ENCODE assay signal across 1 cellular context in the genomic region with DNA sequence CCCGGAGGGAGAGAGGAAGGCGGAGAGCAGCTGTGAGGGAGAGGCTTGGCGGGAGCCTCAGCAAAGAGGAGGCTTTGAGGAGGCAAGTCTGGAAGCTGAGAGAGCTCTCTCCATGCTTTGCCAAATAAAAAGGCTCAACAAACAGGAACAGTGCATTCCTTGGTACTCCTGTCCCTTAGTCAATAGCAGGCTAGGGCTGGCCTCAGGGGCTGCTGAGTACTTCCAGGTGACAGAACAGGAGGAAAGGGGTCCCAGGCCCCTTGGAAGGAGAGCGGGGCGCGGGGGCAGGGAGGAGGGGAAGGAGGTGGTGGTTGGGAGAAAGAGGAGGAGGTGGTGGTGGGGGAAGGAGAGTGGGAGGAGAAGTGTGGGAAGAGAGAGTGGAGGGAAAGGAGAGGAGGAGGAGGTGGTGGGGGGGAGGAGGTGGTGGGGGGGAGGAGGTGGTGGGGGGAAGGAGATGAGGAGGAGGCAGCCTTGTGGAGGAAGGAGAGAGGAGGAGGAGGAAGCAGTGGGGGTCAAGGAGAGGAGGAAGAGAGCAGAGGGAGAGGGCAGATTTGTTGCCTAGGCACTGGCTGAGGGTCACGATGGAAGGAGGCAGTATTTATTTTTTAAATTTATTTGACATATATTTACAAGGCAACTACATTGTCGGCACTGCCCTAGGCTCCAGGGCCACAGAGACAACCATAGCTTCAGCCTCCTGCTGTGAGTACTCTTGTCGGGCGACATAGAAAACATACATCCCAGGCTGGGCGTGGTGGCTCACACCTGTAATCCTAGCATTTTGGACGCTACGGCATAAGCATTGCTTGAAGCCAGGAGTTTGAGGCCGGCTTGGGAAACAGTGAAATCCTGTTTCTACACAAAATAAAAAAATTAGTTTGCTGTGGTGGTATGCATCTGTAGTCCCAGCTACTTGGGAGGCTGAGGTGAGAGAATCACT.
TF ChIP-seq lines count a peak whose summit lies in the region.

No MANE protein-coding gene starts in this region.

TF ChIP-seq in GM23338, 12 proteins besides CTCF, POLR2A, EP300 and RAD21 (continued from another document):
- TF ChIP-seq ZNF114 (CRISPR knock-in tag; IDR thresholded peaks at IDR 0.05) (no peak), EZH2phosphoT487 (IDR thresholded peaks at IDR 0.05; ENCODE audit: unreplicated experiment) (no peak), POLR2AphosphoS5 (IDR thresholded peaks at IDR 0.05; ENCODE audit: low read depth) (no peak), ZNF331 (CRISPR knock-in tag; IDR thresholded peaks at IDR 0.05; ENCODE audit: low read depth) (no peak), EZH2 (IDR thresholded peaks at IDR 0.05; ENCODE audit: low read depth, unreplicated experiment) (no peak)
